8 cellular contexts compared by ENCODE assay signal in genomic region chr3:190518531-190518930, GRCh38. TPM values are rescaled to one million over a fixed set of nuclear protein-coding genes. Genes with fewer than 3 reads are reported as not detected.
DNase-seq lines count a peak whose midpoint lies in the region; ATAC-seq and TF ChIP-seq lines count a peak whose summit lies in the region.
"Not testable (repeated sequence)": the region's sequence is repeated elsewhere in the genome, so short reads cannot be mapped to it uniquely, and the experiment has no call there.
"Had no signal": no experiment of that assay in that cellular context is flagged by ENCODE, and none has a peak within 500 bp of the region (broad histone marks: within the 10 kb centered on the region; RNA-seq: fewer than 3 reads in every experiment).

No MANE protein-coding gene starts in this region.

- peak overlapping the region; percentile 87 for H3K4me3 ChIP-seq in A673 (ENCODE audit: low read depth, low read length, poor library complexity, severe bottlenecking)
- H3K4me3 ChIP-seq in DND-41 (ENCODE audit: low read depth in 1 of 2, low read length in 2 of 2); RWPE2 (ENCODE audit: severe bottlenecking); mammary epithelial cell (replicated peaks in 1 of 3; ENCODE audit: insufficient read depth in 1 of 3, low read depth in 2 of 3, low read length in 3 of 3): not testable (repeated sequence)

- H3K4me2 ChIP-seq in DND-41 (ENCODE audit: insufficient read depth, low read length) (0 out of 2 replicates have a peak overlapping the region, but pooled peaks have one; percentile 2), mammary epithelial cell (ENCODE audit: insufficient read depth, low read depth, low read length) (peak overlapping the region; percentile 91)

- not testable (repeated sequence) for ATAC-seq in DND-41 (ENCODE audit: insufficient read depth, low read depth); RWPE2 (ENCODE audit: low read depth)

- H3K4me3 Mint-ChIP-seq in Calu3 (ENCODE audit: low read depth, unreplicated experiment) (peak overlapping the region; percentile 90), glutamatergic neuron (ENCODE audit: unreplicated experiment) (peak overlapping the region; percentile 2)

- H3K36me3 Mint-ChIP-seq in Calu3 (ENCODE audit: insufficient read depth, unreplicated experiment), result peaks cover 73% of the 10 kb centered on the region
- not testable (repeated sequence) for H3K36me3 Mint-ChIP-seq in glutamatergic neuron (ENCODE audit: unreplicated experiment)

- H3K27me3 ChIP-seq in A673 (replicated peaks; ENCODE audit: insufficient read depth, low read depth, low read length, poor library complexity); DND-41 (ENCODE audit: insufficient read depth, low read length, poor library complexity); RWPE2 (ENCODE audit: insufficient read depth, poor library complexity, severe bottlenecking); mammary epithelial cell (ENCODE audit: insufficient read depth, low read length): not testable (repeated sequence)

- H3K9ac ChIP-seq in DND-41 (ENCODE audit: low read depth, low read length); mammary epithelial cell (ENCODE audit: insufficient read depth, low read length): not testable (repeated sequence)

- peaks cover 85% of the 10 kb centered on the region for H3K79me2 ChIP-seq in DND-41 (ENCODE audit: insufficient read depth, low read length)
- peaks cover 95% of the 10 kb centered on the region for H3K79me2 ChIP-seq in mammary epithelial cell (ENCODE audit: insufficient read depth, low read length)

- not testable (repeated sequence) for H3K9me3 ChIP-seq in A673 (ENCODE audit: low read depth, low read length, poor library complexity, severe bottlenecking); DND-41 (ENCODE audit: insufficient read depth, low read length, severe bottlenecking); RWPE2 (ENCODE audit: severe bottlenecking); mammary epithelial cell (replicated peaks; ENCODE audit: insufficient read depth, low read length)

- H3K27ac ChIP-seq in A673 (ENCODE audit: low read depth, low read length, poor library complexity, severe bottlenecking) (peak overlapping the region; percentile 85), RWPE2 (ENCODE audit: poor library complexity, severe bottlenecking) (peak overlapping the region; percentile 36)
- not testable (repeated sequence) for H3K27ac ChIP-seq in DND-41 (ENCODE audit: low read length); mammary epithelial cell (ENCODE audit: insufficient read depth, low read depth, low read length)

- dilution Hi-C loops in mammary epithelial cell (cut with HindIII; ENCODE audit: low sequenced_read_pairs), result not testable (repeated sequence)

- H3K4me1 Mint-ChIP-seq in Calu3 (ENCODE audit: low read depth, unreplicated experiment), result peaks cover 64% of the 10 kb centered on the region
- H3K4me1 Mint-ChIP-seq in glutamatergic neuron (ENCODE audit: low read depth, unreplicated experiment), result not testable (repeated sequence)

- 89% methylated on average over 4 of the region's 4 CpGs for WGBS in mammary epithelial cell (ENCODE audit: low coverage, missing lambda C conversion rate)

- not testable (repeated sequence) for DNase-seq in A673 (ENCODE audit: low spot score); Calu3; DND-41; RWPE2 (ENCODE audit: low spot score); mammary epithelial cell; glutamatergic neuron
- DNase-seq in SK-MEL-5 (ENCODE audit: low read depth, low spot score), result peak; percentile 96

- H3K4me1 ChIP-seq in A673 (ENCODE audit: insufficient read depth, low read length, poor library complexity, severe bottlenecking) (peaks cover 67% of the 10 kb centered on the region), DND-41 (ENCODE audit: insufficient read depth, low read length) (peaks cover 36% of the 10 kb centered on the region), RWPE2 (ENCODE audit: insufficient read depth, poor library complexity, severe bottlenecking) (peaks cover 47% of the 10 kb centered on the region), mammary epithelial cell (ENCODE audit: insufficient read depth, low read length) (peaks cover 39% of the 10 kb centered on the region)

- in situ Hi-C loops in SK-MEL-5 (cut with HindIII; ENCODE audit: low pct_unique_long_range_greater_than_20kb, low sequenced_read_pairs); mammary epithelial cell (cut with MboI; ENCODE audit: low sequenced_read_pairs in 2 of 2): not testable (repeated sequence)

- H3K9me3 Mint-ChIP-seq in Calu3 (ENCODE audit: low read depth, unreplicated experiment); glutamatergic neuron (ENCODE audit: unreplicated experiment): not testable (repeated sequence)

- intact Hi-C loops in A673 (cut with micrococcal nuclease; ENCODE audit: unreplicated experiment), result loop anchor here (5.0 to 10.0 kb wide), 2 partner anchors 79 to 554 kb away; no protein-coding TSS in a partner anchor
- intact Hi-C loops in Calu3 (cut with micrococcal nuclease; ENCODE audit: unreplicated experiment), result loop anchor here (5.0 kb wide), 1 partner anchor 201 kb away; no protein-coding TSS in a partner anchor
- intact Hi-C loops in mammary epithelial cell (cut with micrococcal nuclease), result loop anchor here (10.0 kb wide), 1 partner anchor 554 kb away; no protein-coding TSS in a partner anchor

- not testable (repeated sequence) for BruUV-seq in A673 (replicated peaks; lab: Mats Ljungman, UMichigan); Calu3 (replicated peaks; lab: Mats Ljungman, UMichigan); mammary epithelial cell (replicated peaks; lab: Mats Ljungman, UMichigan)

- H4K20me1 ChIP-seq in DND-41 (ENCODE audit: insufficient read depth, low read length); mammary epithelial cell (ENCODE audit: insufficient read depth, low read length): not testable (repeated sequence)

- CTCF ChIA-PET in A673 (lab: Charles Lee), result not testable (repeated sequence)
- CTCF ChIA-PET in Calu3 (lab: Charles Lee) (interaction anchor here (0.7 to 1.5 kb wide), 2 partner anchors 40 to 68 kb away, joined by 3 to 5 read pairs; no protein-coding TSS in a partner anchor), mammary epithelial cell (lab: Charles Lee; ENCODE audit: low non-redundant PET) (interaction anchor here (0.5 kb wide), 1 partner anchor 78 kb away, joined by 3 read pairs; no protein-coding TSS in a partner anchor)

- H3K27ac Mint-ChIP-seq in Calu3 (ENCODE audit: unreplicated experiment), result peak overlapping the region; percentile 88
- not testable (repeated sequence) for H3K27ac Mint-ChIP-seq in glutamatergic neuron (ENCODE audit: unreplicated experiment)

- H3K36me3 ChIP-seq in A673 (ENCODE audit: insufficient read depth, low read length, poor library complexity, severe bottlenecking) (peaks cover 49% of the 10 kb centered on the region), RWPE2 (ENCODE audit: low read depth) (peaks cover 63% of the 10 kb centered on the region), mammary epithelial cell (ENCODE audit: insufficient read depth, low read length) (peaks cover 19% of the 10 kb centered on the region)
- not testable (repeated sequence) for H3K36me3 ChIP-seq in DND-41 (ENCODE audit: insufficient read depth, low read length)

- not testable (repeated sequence) for H3K27me3 Mint-ChIP-seq in Calu3 (ENCODE audit: unreplicated experiment); glutamatergic neuron (ENCODE audit: unreplicated experiment)

- not testable (repeated sequence) for TF ChIP-seq CTCF in A673 (conservative IDR thresholded peaks at IDR 0.05; ENCODE audit: low read depth, low read length); Calu3 (IDR thresholded peaks at IDR 0.05; ENCODE audit: unreplicated experiment); DND-41 (IDR thresholded peaks at IDR 0.05; ENCODE audit: borderline replicate concordance, extremely low read depth, low read length, poor library complexity, severe bottlenecking); RWPE2 (IDR thresholded peaks at IDR 0.05; ENCODE audit: poor library complexity, severe bottlenecking); mammary epithelial cell (conservative IDR thresholded peaks at IDR 0.05 in 1 of 2, IDR thresholded peaks at IDR 0.05 in 1 of 2; ENCODE audit: extremely low read depth in 1 of 2, insufficient read depth in 1 of 2, low read depth in 1 of 2, low read length in 2 of 2); glutamatergic neuron (IDR thresholded peaks at IDR 0.05; ENCODE audit: partially characterized antibody, unreplicated experiment)

- not testable (repeated sequence) for H2AFZ ChIP-seq in DND-41 (ENCODE audit: low read depth, low read length); mammary epithelial cell (ENCODE audit: low read depth, low read length)

- POLR2A ChIA-PET in A673 (lab: Charles Lee; ENCODE audit: low non-redundant PET), result not testable (repeated sequence)

RNA-seq across cellular contexts. Expression of gene IL1RAP, which starts 4.6 kb away (rescaled TPM):
- total RNA-seq in A673 (2021) (207 and 233 TPM in 2 replicates), Calu3 (2022) (186 and 239 TPM in 2 replicates), mammary epithelial cell (100 to 1,000 TPM in 1 of 2 donors, 10 to 100 TPM in 1; 94.2 to 111 TPM), glutamatergic neuron (ENCODE audit: unreplicated experiment) (0.37 TPM)
- total RNA-seq in SK-MEL-5 (2014; rRNA removed; shearing (Covaris generic)), result 512 and 514 TPM in 2 replicates
- polyA plus RNA-seq in SK-MEL-5 (2015; cell fraction: cytosol; rRNA removed), result 346 and 425 TPM in 2 replicates
- 327 and 374 TPM in 2 replicates for polyA plus RNA-seq in SK-MEL-5 (2015; cell fraction: nucleus; rRNA removed)
- polyA plus RNA-seq in mammary epithelial cell, result 90.3 TPM
- polyA minus RNA-seq in mammary epithelial cell, result 188 TPM
- total RNA-seq: G401 had no signal

Comparison
In these comparisons a context has a peak if more than half of its experiments do, and no peak if none do; other contexts are left out.
1. RNA of gene IL1RAP, which starts 4.6 kb away (total RNA-seq): 512 to 514 TPM in SK-MEL-5, 207 to 233 TPM in A673, 186 to 239 TPM in Calu3 and 94.2 to 111 TPM in mammary epithelial cell; 0.37 TPM in glutamatergic neuron (single experiment); every median in the first group is over 10 times any median in the second.